8 cellular contexts compared by ENCODE assay signal in genomic region chr17:445839-446238, GRCh38. TPM values are rescaled to one million over a fixed set of nuclear protein-coding genes. Genes with fewer than 3 reads are reported as not detected.
DNase-seq lines count a peak whose midpoint lies in the region; ATAC-seq and TF ChIP-seq lines count a peak whose summit lies in the region.
"Not testable (repeated sequence)": the region's sequence is repeated elsewhere in the genome, so short reads cannot be mapped to it uniquely, and the experiment has no call there.

RFLNB (minus strand) TSS chr17:445939.

- H3K9me3 Mint-ChIP-seq in type B pancreatic cell, result not testable (repeated sequence)

- not testable (repeated sequence) for TF ChIP-seq CTCF in breast epithelium (IDR thresholded peaks at IDR 0.05); ovary (IDR thresholded peaks at IDR 0.05); type B pancreatic cell (conservative IDR thresholded peaks at IDR 0.05)

- not testable (repeated sequence) for H3K4me1 Mint-ChIP-seq in type B pancreatic cell (ENCODE audit: unreplicated experiment)

- H3K27me3 Mint-ChIP-seq in type B pancreatic cell, result not testable (repeated sequence)

- not testable (repeated sequence) for TF ChIP-seq EP300 in ovary (IDR thresholded peaks at IDR 0.05)

- H3K36me3 ChIP-seq in breast epithelium, ovary: not testable (repeated sequence)

- WGBS in ovary, 3 donors, result 86 to 93% (median 88%) methylated on average over 12 of the region's 12 CpGs

- intact Hi-C loops in breast epithelium (cut with DNase I; ENCODE audit: low total_unique reads); Right ventricle myocardium superior (cut with DNase I); ovary (cut with DNase I): not testable (repeated sequence)

- POLR2A ChIA-PET in activated CD8-positive, alpha-beta memory T cell treated with anti-CD3 and anti-CD28 coated beads for 36 hours (lab: Charles Lee), result not testable (repeated sequence)

- in situ Hi-C loops in Caki2 (cut with HindIII; ENCODE audit: low pct_unique_long_range_greater_than_20kb, low sequenced_read_pairs), result not testable (repeated sequence)

- H3K27me3 ChIP-seq in breast epithelium, ovary: not testable (repeated sequence)

- not testable (repeated sequence) for H3K36me3 Mint-ChIP-seq in type B pancreatic cell

- CTCF ChIA-PET in activated CD8-positive, alpha-beta memory T cell treated with anti-CD3 and anti-CD28 coated beads for 36 hours (lab: Charles Lee), result not testable (repeated sequence)

- not testable (repeated sequence) for H3K4me1 ChIP-seq in breast epithelium; ovary (ENCODE audit: insufficient read depth)

- not testable (repeated sequence) for ATAC-seq in Right ventricle myocardium superior (ENCODE audit: poor library complexity)

- H3K4me3 Mint-ChIP-seq in type B pancreatic cell, result not testable (repeated sequence)

- H3K4me3 ChIP-seq in breast epithelium, ovary: not testable (repeated sequence)

- not testable (repeated sequence) for TF ChIP-seq POLR2A in breast epithelium (IDR thresholded peaks at IDR 0.05); ovary (IDR thresholded peaks at IDR 0.05)

- not testable (repeated sequence) for H3K9me3 ChIP-seq in breast epithelium, ovary

- H3K27ac Mint-ChIP-seq in type B pancreatic cell, result not testable (repeated sequence)

- not testable (repeated sequence) for H3K27ac ChIP-seq in breast epithelium, ovary

- not testable (repeated sequence) for DNase-seq in Caki2 (ENCODE audit: low read depth); RPMI7951 (ENCODE audit: low read depth); breast epithelium (ENCODE audit: low spot score in 2 of 2); Right ventricle myocardium superior; mesenteric fat pad (ENCODE audit: low spot score); ovary; type B pancreatic cell (ENCODE audit: extremely low spot score, unreplicated experiment)

RNA-seq across cellular contexts. Expression of gene RFLNB, which starts in this region (rescaled TPM):
- 36.0 and 38.2 TPM in 2 replicates for total RNA-seq in Caki2 (2014; rRNA removed; shearing (Covaris generic); ENCODE audit: low replicate concordance)
- 25.3 and 28.5 TPM in 2 replicates for total RNA-seq in RPMI7951 (2014; rRNA removed; shearing (Covaris generic))
- total RNA-seq in activated CD8-positive, alpha-beta memory T cell treated with anti-CD3 and anti-CD28 coated beads for 36 hours, result 10 to 100 TPM; 42.9 to 43.6 TPM
- total RNA-seq in breast epithelium (10 to 100 TPM in 2 of 3 donors, 1 to 10 TPM in 1; 4.7 to 37.4 (median 19.3) TPM), Right ventricle myocardium superior (19.6 TPM), mesenteric fat pad (54.7 TPM), ovary (10 to 100 TPM in 4 of 7 donors, 1 to 10 TPM in 3; 3.2 to 29.8 (median 12.8) TPM), type B pancreatic cell (ENCODE audit: low replicate concordance) (6.0 and 22.0 TPM in 2 replicates)
- 10 to 100 TPM in 1 of 2 donors, 1 to 10 TPM in 1; 7.5 to 10.0 TPM for polyA plus RNA-seq in ovary
